Comparison of ENCODE assay signal across 10 cellular contexts in the genomic region with DNA sequence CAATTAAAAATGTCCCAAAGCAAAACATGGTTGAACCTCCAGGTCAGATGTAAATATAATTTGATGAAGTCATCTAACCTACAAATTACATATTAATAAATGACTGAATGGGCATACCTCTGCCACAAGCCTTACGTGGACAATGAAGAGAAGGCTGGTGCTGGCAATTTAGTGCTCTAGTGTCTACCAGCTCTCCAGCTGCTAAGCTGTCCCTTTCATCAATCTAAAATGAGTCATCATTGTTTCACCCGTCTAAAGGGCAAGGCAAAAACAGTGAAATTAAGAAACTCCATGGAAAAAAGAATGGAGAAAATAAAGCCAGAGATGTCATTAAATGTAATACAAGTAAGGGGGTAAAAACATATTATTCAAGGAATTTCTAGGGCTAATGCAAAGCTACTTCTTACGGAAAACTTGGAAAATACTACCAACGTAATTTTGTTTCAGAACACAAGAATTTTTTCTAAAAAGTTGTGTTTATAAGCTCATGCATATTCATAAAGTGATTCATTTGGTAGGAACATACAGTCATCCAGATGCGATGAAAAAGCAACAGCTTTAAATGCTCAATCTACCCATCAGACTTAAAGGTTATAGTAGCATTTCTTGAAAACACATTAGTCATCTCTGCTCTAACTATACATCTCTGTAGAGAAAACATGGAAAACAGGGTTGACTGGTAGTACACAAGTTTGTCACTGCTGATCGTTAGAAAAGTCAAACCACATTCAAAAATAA.
DNase-seq lines count a peak whose midpoint lies in the region; ATAC-seq and TF ChIP-seq lines count a peak whose summit lies in the region.
"Had no signal": no experiment of that assay in that cellular context is flagged by ENCODE, and none has a peak within 500 bp of the region (broad histone marks: within the 10 kb centered on the region; RNA-seq: fewer than 3 reads in every experiment).

No MANE protein-coding gene starts in this region.

- no peaks in the 10 kb centered on the region for H3K9me3 Mint-ChIP-seq in activated T-cell treated with anti-CD3 and anti-CD28 coated beads, Interleukin-2, amount 50 U/mL, for 72 hours

- H3K9me3 ChIP-seq in T-helper 17 cell (ENCODE audit: control insufficient read depth, low read length, poor library complexity, severe bottlenecking) = no peaks in the 10 kb centered on the region

- TF ChIP-seq CTCF in fibroblast of the aortic adventitia (IDR thresholded peaks at IDR 0.05; ENCODE audit: insufficient read depth, low read length) = no peak

- H3K36me3 Mint-ChIP-seq in activated T-cell treated with anti-CD3 and anti-CD28 coated beads, Interleukin-2, amount 50 U/mL, for 72 hours (ENCODE audit: insufficient read depth in 2 of 2) = peaks cover 0 to 4% of the 10 kb centered on the region in 2 donors
- peaks cover 2% of the 10 kb centered on the region for H3K36me3 Mint-ChIP-seq in T-helper 17 cell (ENCODE audit: low read depth)

- H3K4me3 ChIP-seq in fibroblast of the aortic adventitia (ENCODE audit: low read depth, low read length) = no peak overlapping the region

- no peaks in the 10 kb centered on the region for H3K27me3 Mint-ChIP-seq in activated T-cell treated with anti-CD3 and anti-CD28 coated beads, Interleukin-2, amount 50 U/mL, for 72 hours (ENCODE audit: low read depth)
- H3K27me3 Mint-ChIP-seq in T-helper 17 cell = no peaks in the 10 kb centered on the region

- peaks cover 80% of the 10 kb centered on the region for H3K4me1 Mint-ChIP-seq in activated T-cell treated with anti-CD3 and anti-CD28 coated beads, Interleukin-2, amount 50 U/mL, for 72 hours (ENCODE audit: low read depth)
- peaks cover 55% of the 10 kb centered on the region for H3K4me1 Mint-ChIP-seq in T-helper 17 cell

- H3K27ac Mint-ChIP-seq in activated T-cell treated with anti-CD3 and anti-CD28 coated beads, Interleukin-2, amount 50 U/mL, for 72 hours = peak overlapping the region; percentile 91
- H3K27ac Mint-ChIP-seq in T-helper 17 cell = peak overlapping the region; percentile 37

- ATAC-seq in activated T-cell treated with anti-CD3 and anti-CD28 coated beads, Interleukin-2, amount 50 U/mL, for 72 hours (replicated peaks in 1 of 2) = peak; percentile 80
- ATAC-seq in T-helper 17 cell (no peak), GM18909 (IDR thresholded peaks at IDR 0.05; ENCODE audit: poor library complexity, unreplicated experiment) (no peak), HG02610 (IDR thresholded peaks at IDR 0.05; ENCODE audit: unreplicated experiment) (no peak)

- peak overlapping the region; percentile 66 to 79 for H3K4me3 Mint-ChIP-seq in activated T-cell treated with anti-CD3 and anti-CD28 coated beads, Interleukin-2, amount 50 U/mL, for 72 hours
- H3K4me3 Mint-ChIP-seq in T-helper 17 cell = peak overlapping the region; percentile 49

- peak in 1 of 2 donors; percentile 18 for DNase-seq in activated T-cell treated with anti-CD3 and anti-CD28 coated beads, Interleukin-2, amount 50 U/mL, for 72 hours
- DNase-seq in activated T-cell treated with anti-CD3 and anti-CD28 coated beads, Interleukin-2, amount 50 U/mL, for 1 hour = no peak
- DNase-seq in T-helper 17 cell = no peak
- DNase-seq in fibroblast of the aortic adventitia (ENCODE audit: low read depth) = peak; percentile 64
- DNase-seq in superior temporal gyrus (ENCODE audit: extremely low spot score) = peak; percentile 68
- no peak for DNase-seq in SKM-1 (lab: John Stamatoyannopoulos, UW; ENCODE audit: unreplicated experiment)
- DNase-seq: activated CD4-positive, alpha-beta T cell treated with anti-CD3 and anti-CD28 coated beads for 48 hours; C1 segment of cervical spinal cord had no signal

Comparison
In these comparisons a context has a peak if more than half of its experiments do, and no peak if none do; other contexts are left out.
1. ATAC-seq: peak in activated T-cell treated with anti-CD3 and anti-CD28 coated beads, Interleukin-2, amount 50 U/mL, for 72 hours (2 of 2); none in T-helper 17 cell (single experiment), GM18909 (single experiment) and HG02610 (single experiment).
2. DNase-seq: peak in fibroblast of the aortic adventitia (single experiment) and superior temporal gyrus (single experiment); none in activated T-cell treated with anti-CD3 and anti-CD28 coated beads, Interleukin-2, amount 50 U/mL, for 1 hour (single experiment), T-helper 17 cell (0 of 3) and SKM-1 (single experiment).